ENCODE assay signal across 13 cellular contexts in the genomic region with DNA sequence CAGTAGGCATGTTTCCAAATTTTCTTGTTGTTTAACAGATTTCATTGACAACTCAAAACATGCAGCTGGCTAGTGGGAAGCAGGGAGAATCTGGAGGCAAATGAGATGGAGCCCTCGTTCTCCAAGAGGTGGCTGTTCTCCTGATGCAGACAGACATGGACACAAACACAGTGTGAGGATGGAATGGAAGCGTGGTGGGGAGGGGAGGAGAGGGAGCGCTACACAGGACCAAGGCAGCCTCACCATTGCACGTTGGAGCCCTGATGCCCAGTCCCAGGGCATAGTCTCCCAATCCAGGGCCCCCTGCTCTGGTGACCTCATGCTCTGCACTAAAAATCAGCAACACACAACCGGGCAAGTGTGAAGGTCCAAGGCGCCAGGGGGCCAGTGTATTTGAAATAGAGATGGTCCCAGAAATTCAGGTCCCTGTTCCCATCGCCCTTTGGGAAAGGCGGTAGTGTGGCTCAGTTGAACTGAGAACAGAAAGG. TPM values are rescaled to one million over a fixed set of nuclear protein-coding genes. Genes with fewer than 3 reads are reported as not detected.
DNase-seq lines count a peak whose midpoint lies in the region; ATAC-seq and TF ChIP-seq lines count a peak whose summit lies in the region.
"Had no signal": no experiment of that assay in that cellular context is flagged by ENCODE, and none has a peak within 500 bp of the region (broad histone marks: within the 10 kb centered on the region; RNA-seq: fewer than 3 reads in every experiment).

No MANE protein-coding gene starts in this region.

- H3K27ac Mint-ChIP-seq in activated CD4-positive, alpha-beta memory T cell treated with anti-CD3 and anti-CD28 coated beads for 36 hours = peak overlapping the region; percentile 49
- no peak overlapping the region for H3K27ac Mint-ChIP-seq in activated CD4-positive, alpha-beta memory T cell treated with anti-CD3 and anti-CD28 coated beads, Interleukin-2, amount 10 ng/mL, durations not matched to agents 7 days and 5 days
- H3K27ac Mint-ChIP-seq in activated naive CD8-positive, alpha-beta T cell treated with anti-CD3 and anti-CD28 coated beads, Interleukin-2, amount 50 U/mL, for 24 hours = peak overlapping the region; percentile 78

- 29% methylated on average over 1 of the region's 8 CpGs; no CpG with 5 or more reads in 1 of the 2 experiments for WGBS in IMR-90 (ENCODE audit: extremely low coverage in 2 of 2, insufficient read length in 1 of 2), 2 experiments
- WGBS in trophoblast cell (ENCODE audit: extremely low coverage, insufficient coverage, insufficient read length) = no CpG with 5 or more reads among the region's 8 CpGs

- H3K9ac ChIP-seq in IMR-90 (ENCODE audit: low read depth, low read length) = no peak overlapping the region
- H3K9ac ChIP-seq in trophoblast cell (ENCODE audit: low read length) = no peak overlapping the region

- no peaks in the 10 kb centered on the region for H3K9me1 ChIP-seq in IMR-90 (ENCODE audit: insufficient read depth, low read length)

- no peak overlapping the region for H3K27ac ChIP-seq in IMR-90 (ENCODE audit: insufficient read depth, low read length)
- H3K27ac ChIP-seq in trophoblast cell (ENCODE audit: low read depth, low read length) = no peak overlapping the region

- no peak for DNase-seq in activated CD4-positive, alpha-beta memory T cell treated with anti-CD3 and anti-CD28 coated beads for 36 hours
- no peak for DNase-seq in activated CD4-positive, alpha-beta memory T cell treated with anti-CD3 and anti-CD28 coated beads, Interleukin-2, amount 10 ng/mL, durations not matched to agents 7 days and 5 days
- DNase-seq in IMR-90 (no peak), trophoblast cell (no peak), NCI-H2081 (lab: John Stamatoyannopoulos, UW) (no peak), DMS 273 (lab: John Stamatoyannopoulos, UW; ENCODE audit: unreplicated experiment) (no peak), head of caudate nucleus (no peak)
- no peak for DNase-seq in activated naive CD8-positive, alpha-beta T cell treated with anti-CD3 and anti-CD28 coated beads, Interleukin-2, amount 50 U/mL, for 24 hours
- DNase-seq: activated CD4-positive, CD25-positive, alpha-beta regulatory T cell treated with anti-CD3 and anti-CD28 coated beads, Interleukin-2, amount 50 U/mL, for 72 hours; NCI-H1105 had no signal

- H2BK120ac ChIP-seq in IMR-90 (ENCODE audit: low read depth, low read length) (no peak overlapping the region), trophoblast cell (ENCODE audit: insufficient read depth, low read length, poor library complexity) (no peak overlapping the region)

- no peaks in the 10 kb centered on the region for H3K79me2 ChIP-seq in trophoblast cell (ENCODE audit: control insufficient read depth, insufficient read depth, low read length, poor library complexity)

- H3K18ac ChIP-seq in IMR-90 (ENCODE audit: low read depth, low read length) (no peak overlapping the region), trophoblast cell (ENCODE audit: low read length) (no peak overlapping the region)

- TF ChIP-seq CTCF in IMR-90 (conservative IDR thresholded peaks at IDR 0.05; ENCODE audit: low read depth, low read length) = no peak

- no peaks in the 10 kb centered on the region for H3K36me3 ChIP-seq in IMR-90 (ENCODE audit: control insufficient read depth, insufficient read depth, low read length)
- H3K36me3 ChIP-seq in trophoblast cell (ENCODE audit: control insufficient read depth in 1 of 2, insufficient read depth in 2 of 2, low read length in 2 of 2) = no peaks in the 10 kb centered on the region

- H3K4ac ChIP-seq in IMR-90 (ENCODE audit: low read depth, low read length) (no peak overlapping the region), trophoblast cell (ENCODE audit: low read depth, low read length) (no peak overlapping the region)

- no peaks in the 10 kb centered on the region for H3K9me3 Mint-ChIP-seq in activated CD4-positive, alpha-beta memory T cell treated with anti-CD3 and anti-CD28 coated beads for 36 hours
- H3K9me3 Mint-ChIP-seq in activated CD4-positive, alpha-beta memory T cell treated with anti-CD3 and anti-CD28 coated beads, Interleukin-2, amount 10 ng/mL, durations not matched to agents 7 days and 5 days = no peaks in the 10 kb centered on the region
- no peaks in the 10 kb centered on the region for H3K9me3 Mint-ChIP-seq in activated naive CD8-positive, alpha-beta T cell treated with anti-CD3 and anti-CD28 coated beads, Interleukin-2, amount 50 U/mL, for 24 hours

- no peak overlapping the region for H3K23ac ChIP-seq in IMR-90 (ENCODE audit: low read depth, low read length)
- no peak overlapping the region for H3K23ac ChIP-seq in trophoblast cell (ENCODE audit: low read length)

- no peak overlapping the region for H2BK20ac ChIP-seq in IMR-90 (ENCODE audit: low read depth, low read length)

- H2AFZ ChIP-seq in IMR-90 (replicated peaks; ENCODE audit: low read length, poor library complexity) (no peak overlapping the region), trophoblast cell (ENCODE audit: insufficient read depth, low read length, poor library complexity) (no peak overlapping the region)

- no peak for TF ChIP-seq RAD21 in IMR-90 (IDR thresholded peaks at IDR 0.05; ENCODE audit: low read length)

- CTCF ChIA-PET in activated CD4-positive, alpha-beta memory T cell treated with anti-CD3 and anti-CD28 coated beads for 36 hours (lab: Charles Lee) = interaction anchor here (0.8 to 11.9 kb wide), 10 partner anchors 11 to 1047 kb away, joined by 3 to 172 read pairs (median 5); a partner anchor contains a TSS
- CTCF ChIA-PET in activated CD4-positive, alpha-beta memory T cell treated with anti-CD3 and anti-CD28 coated beads, Interleukin-2, amount 10 ng/mL, durations not matched to agents 7 days and 5 days (lab: Charles Lee) = interaction anchor here (0.7 to 2.8 kb wide), 7 partner anchors 8 to 170 kb away, joined by 3 to 24 read pairs (median 4); a partner anchor contains a TSS
- CTCF ChIA-PET in IMR-90 (lab: Yijun Ruan, JAX) = interaction anchor here (0.6 to 1.9 kb wide), 5 partner anchors 13 to 1033 kb away, joined by 3 to 10 read pairs (median 4); no protein-coding TSS in a partner anchor

- H3K4me1 ChIP-seq in IMR-90 (ENCODE audit: control insufficient read depth, insufficient read depth, low read length) (no peaks in the 10 kb centered on the region; the same call in 1 of the 2 replicates), trophoblast cell (ENCODE audit: control insufficient read depth in 1 of 2, insufficient read depth in 2 of 2, low read length in 2 of 2) (peaks cover 6 to 9% of the 10 kb centered on the region in 2 experiments)

- H3K14ac ChIP-seq in IMR-90 (replicated peaks; ENCODE audit: low read depth, low read length) = no peak overlapping the region
- no peak overlapping the region for H3K14ac ChIP-seq in trophoblast cell (ENCODE audit: low read length)

- H3K36me3 Mint-ChIP-seq in activated CD4-positive, alpha-beta memory T cell treated with anti-CD3 and anti-CD28 coated beads for 36 hours = no peaks in the 10 kb centered on the region
- no peaks in the 10 kb centered on the region for H3K36me3 Mint-ChIP-seq in activated CD4-positive, alpha-beta memory T cell treated with anti-CD3 and anti-CD28 coated beads, Interleukin-2, amount 10 ng/mL, durations not matched to agents 7 days and 5 days (ENCODE audit: low read depth)
- no peaks in the 10 kb centered on the region for H3K36me3 Mint-ChIP-seq in activated naive CD8-positive, alpha-beta T cell treated with anti-CD3 and anti-CD28 coated beads, Interleukin-2, amount 50 U/mL, for 24 hours (ENCODE audit: low read depth)

- H2BK5ac ChIP-seq in IMR-90 (ENCODE audit: low read depth, low read length, poor library complexity, severe bottlenecking) (no peak overlapping the region), trophoblast cell (ENCODE audit: low read depth, low read length, poor library complexity) (no peak overlapping the region)

- no TSS peak for BruUV-seq in IMR-90 (replicated peaks; lab: Mats Ljungman, UMichigan)

- H3K4me3 ChIP-seq in IMR-90 (ENCODE audit: insufficient read depth, low read depth, low read length) (no peak overlapping the region), trophoblast cell (ENCODE audit: low read depth, low read length) (no peak overlapping the region)

- H3K4me2 ChIP-seq in IMR-90 (ENCODE audit: low read depth, low read length) (no peak overlapping the region), trophoblast cell (ENCODE audit: low read length) (no peak overlapping the region)

- H4K91ac ChIP-seq in IMR-90 (ENCODE audit: insufficient read depth, low read depth, low read length) (no peak overlapping the region), trophoblast cell (ENCODE audit: low read depth, low read length) (no peak overlapping the region)

- no peak overlapping the region for H3K56ac ChIP-seq in IMR-90 (ENCODE audit: extremely low read depth, insufficient read depth, low read length)

- no peak for ATAC-seq in IMR-90 (ENCODE audit: low read depth)
- no peak for ATAC-seq in activated naive CD8-positive, alpha-beta T cell treated with anti-CD3 and anti-CD28 coated beads, Interleukin-2, amount 50 U/mL, for 24 hours

- H3K79me1 ChIP-seq in IMR-90 (ENCODE audit: low read depth in 1 of 2, low read length in 2 of 2) (no peaks in the 10 kb centered on the region), trophoblast cell (ENCODE audit: low read length) (peaks cover 7% of the 10 kb centered on the region)

- H2AK9ac ChIP-seq in IMR-90 (replicated peaks; ENCODE audit: low read depth, low read length, poor library complexity) = peak overlapping the region; percentile 6

- no peak overlapping the region for H3K4me3 Mint-ChIP-seq in activated CD4-positive, alpha-beta memory T cell treated with anti-CD3 and anti-CD28 coated beads for 36 hours
- H3K4me3 Mint-ChIP-seq in activated CD4-positive, alpha-beta memory T cell treated with anti-CD3 and anti-CD28 coated beads, Interleukin-2, amount 10 ng/mL, durations not matched to agents 7 days and 5 days = no peak overlapping the region
- H3K4me3 Mint-ChIP-seq in activated naive CD8-positive, alpha-beta T cell treated with anti-CD3 and anti-CD28 coated beads, Interleukin-2, amount 50 U/mL, for 24 hours = no peak overlapping the region

- no peak overlapping the region for H2BK15ac ChIP-seq in IMR-90 (ENCODE audit: low read depth, low read length)

- POLR2A ChIA-PET in activated CD4-positive, alpha-beta memory T cell treated with anti-CD3 and anti-CD28 coated beads for 36 hours (lab: Charles Lee) = interaction anchor here (1.1 to 10.0 kb wide), 4 partner anchors 11 to 54 kb away, joined by 3 to 169 read pairs (median 20); a partner anchor contains a TSS
- POLR2A ChIA-PET in activated CD4-positive, alpha-beta memory T cell treated with anti-CD3 and anti-CD28 coated beads, Interleukin-2, amount 10 ng/mL, durations not matched to agents 7 days and 5 days (lab: Charles Lee) = interaction anchor here (1.3 to 2.5 kb wide), 6 partner anchors 9 to 56 kb away, joined by 4 to 11 read pairs (median 9); a partner anchor contains a TSS
- POLR2A ChIA-PET in IMR-90 (lab: Charles Lee; ENCODE audit: unreplicated experiment) = no interaction called here

- peaks cover 74% of the 10 kb centered on the region for H3K4me1 Mint-ChIP-seq in activated CD4-positive, alpha-beta memory T cell treated with anti-CD3 and anti-CD28 coated beads for 36 hours (ENCODE audit: low read depth)
- peaks cover 61% of the 10 kb centered on the region for H3K4me1 Mint-ChIP-seq in activated CD4-positive, alpha-beta memory T cell treated with anti-CD3 and anti-CD28 coated beads, Interleukin-2, amount 10 ng/mL, durations not matched to agents 7 days and 5 days
- H3K4me1 Mint-ChIP-seq in activated naive CD8-positive, alpha-beta T cell treated with anti-CD3 and anti-CD28 coated beads, Interleukin-2, amount 50 U/mL, for 24 hours = peaks cover 82% of the 10 kb centered on the region

- H3K27me3 ChIP-seq in IMR-90 (ENCODE audit: control insufficient read depth, insufficient read depth, low read length) (peaks cover 61% of the 10 kb centered on the region), trophoblast cell (ENCODE audit: insufficient read depth, low read length) (no peaks in the 10 kb centered on the region)

- intact Hi-C loops in activated CD4-positive, alpha-beta memory T cell treated with anti-CD3 and anti-CD28 coated beads for 36 hours (cut with micrococcal nuclease) = loop anchor here (1.0 kb wide), 1 partner anchor 55 kb away; no protein-coding TSS in a partner anchor
- intact Hi-C loops in IMR-90 (cut with micrococcal nuclease) = loop anchor here (1.0 kb wide), 1 partner anchor 175 kb away; no protein-coding TSS in a partner anchor
- intact Hi-C loops in head of caudate nucleus (cut with DNase I) = no loop called here

- no peaks in the 10 kb centered on the region for H3K9me3 ChIP-seq in IMR-90 (ENCODE audit: control insufficient read depth, insufficient read depth, low read length)
- H3K9me3 ChIP-seq in trophoblast cell (ENCODE audit: insufficient read depth, low read depth, low read length) = no peaks in the 10 kb centered on the region

- no peak overlapping the region for H4K8ac ChIP-seq in IMR-90 (ENCODE audit: low read depth in 2 of 2, low read length in 2 of 2)
- no peak overlapping the region for H4K8ac ChIP-seq in trophoblast cell (ENCODE audit: low read depth, low read length)

- H2AK5ac ChIP-seq in IMR-90 (ENCODE audit: low read depth, low read length) (no peak overlapping the region), trophoblast cell (ENCODE audit: low read length) (peak overlapping the region; percentile 7)

- no peak overlapping the region for H4K5ac ChIP-seq in IMR-90 (ENCODE audit: low read depth, low read length)

- in situ Hi-C loops in IMR-90 (cut with MboI; ENCODE audit: low sequenced_read_pairs) = loop anchor here (5.0 kb wide), 1 partner anchor 176 kb away; no protein-coding TSS in a partner anchor

- H4K12ac ChIP-seq in trophoblast cell (ENCODE audit: low read depth, low read length) = no peak overlapping the region

- no peaks in the 10 kb centered on the region for H4K20me1 ChIP-seq in IMR-90 (ENCODE audit: insufficient read depth, low read length)

- no peak overlapping the region for H2BK12ac ChIP-seq in trophoblast cell (ENCODE audit: low read length)

- dilution Hi-C loops in IMR-90 (cut with HindIII; ENCODE audit: low sequenced_read_pairs, unreplicated experiment) = no loop called here

- no peaks in the 10 kb centered on the region for H3K27me3 Mint-ChIP-seq in activated CD4-positive, alpha-beta memory T cell treated with anti-CD3 and anti-CD28 coated beads for 36 hours
- peaks cover 3% of the 10 kb centered on the region for H3K27me3 Mint-ChIP-seq in activated CD4-positive, alpha-beta memory T cell treated with anti-CD3 and anti-CD28 coated beads, Interleukin-2, amount 10 ng/mL, durations not matched to agents 7 days and 5 days
- H3K27me3 Mint-ChIP-seq in activated naive CD8-positive, alpha-beta T cell treated with anti-CD3 and anti-CD28 coated beads, Interleukin-2, amount 50 U/mL, for 24 hours = no peaks in the 10 kb centered on the region

- no peak for TF ChIP-seq POLR2A in IMR-90 (IDR thresholded peaks at IDR 0.05; ENCODE audit: low read depth, low read length)

RNA-seq across cellular contexts. Expression of a gene that starts 31.6 kb away (rescaled TPM):
- total RNA-seq in activated CD4-positive, alpha-beta memory T cell treated with anti-CD3 and anti-CD28 coated beads for 36 hours = 100 to 1,000 TPM; 103 to 104 TPM
- 100 to 1,000 TPM in 1 of 2 experiments, 10 to 100 TPM in 1; 96.7 to 102 TPM for total RNA-seq in activated CD4-positive, alpha-beta memory T cell treated with anti-CD3 and anti-CD28 coated beads, Interleukin-2, amount 10 ng/mL, durations not matched to agents 7 days and 5 days
- total RNA-seq in IMR-90 (2012; rRNA removed) = 119 and 169 TPM in 2 replicates
- polyA plus RNA-seq in IMR-90 (2012; rRNA removed) = 62.4 and 66.2 TPM in 2 replicates
- 11.6 and 18.1 TPM in 2 replicates for polyA plus RNA-seq in IMR-90 (2012; cell fraction: cytosol; rRNA removed)
- 4.9 and 36.3 TPM in 2 replicates for polyA plus RNA-seq in IMR-90 (2012; cell fraction: nucleus; rRNA removed; ENCODE audit: low replicate concordance)
- 112 and 118 TPM in 2 replicates for polyA plus RNA-seq in trophoblast cell (2013)

RNA-seq across cellular contexts. Expression of a gene that starts 48.9 kb away (rescaled TPM):
- not detected for total RNA-seq in activated CD4-positive, alpha-beta memory T cell treated with anti-CD3 and anti-CD28 coated beads for 36 hours
- total RNA-seq in activated CD4-positive, alpha-beta memory T cell treated with anti-CD3 and anti-CD28 coated beads, Interleukin-2, amount 10 ng/mL, durations not matched to agents 7 days and 5 days = not detected
- total RNA-seq in IMR-90 (2012; rRNA removed) = not detected in 2 replicates
- not detected in 2 replicates for polyA plus RNA-seq in IMR-90 (2012; rRNA removed)
- not detected in 2 replicates for polyA plus RNA-seq in IMR-90 (2012; cell fraction: cytosol; rRNA removed)
- not detected in 2 replicates for polyA plus RNA-seq in IMR-90 (2012; cell fraction: nucleus; rRNA removed; ENCODE audit: low replicate concordance)
- 0.08 and 0.10 TPM in 2 replicates for polyA plus RNA-seq in trophoblast cell (2013)
- total RNA-seq: chondrocyte; Right ventricle myocardium superior; T-helper 2 cell treated with Interferon-gamma antibody and Interleukin-4, amounts not matched to agents 100 ng/mL and 5 ng/mL, for 36 hours had no signal

RNA-seq across cellular contexts. Expression of a gene that starts 50.8 kb away (rescaled TPM):
- total RNA-seq in activated CD4-positive, alpha-beta memory T cell treated with anti-CD3 and anti-CD28 coated beads for 36 hours = 100 to 1,000 TPM; 137 to 145 TPM
- total RNA-seq in activated CD4-positive, alpha-beta memory T cell treated with anti-CD3 and anti-CD28 coated beads, Interleukin-2, amount 10 ng/mL, durations not matched to agents 7 days and 5 days = 10 to 100 TPM; 43.3 to 44.6 TPM
- 0.28 and 0.36 TPM in 2 replicates for total RNA-seq in IMR-90 (2012; rRNA removed)
- polyA plus RNA-seq in IMR-90 (2012; rRNA removed) = 0.14 and 0.22 TPM in 2 replicates
- 0.16 TPM in 1 of 2 replicates, not detected in the other for polyA plus RNA-seq in IMR-90 (2012; cell fraction: cytosol; rRNA removed)
- polyA plus RNA-seq in IMR-90 (2012; cell fraction: nucleus; rRNA removed; ENCODE audit: low replicate concordance) = 0.23 and 0.39 TPM in 2 replicates
- 217 and 236 TPM in 2 replicates for polyA plus RNA-seq in trophoblast cell (2013)
- total RNA-seq: chondrocyte, Right ventricle myocardium superior had no signal

Comparison
In these comparisons a context has a peak if more than half of its experiments do, and no peak if none do; other contexts are left out.
1. RNA of a gene that starts 50.8 kb away (total RNA-seq): 137 to 145 TPM in activated CD4-positive, alpha-beta memory T cell treated with anti-CD3 and anti-CD28 coated beads for 36 hours and 43.3 to 44.6 TPM in activated CD4-positive, alpha-beta memory T cell treated with anti-CD3 and anti-CD28 coated beads, Interleukin-2, amount 10 ng/mL, durations not matched to agents 7 days and 5 days; 0.28 to 0.36 TPM in IMR-90; every median in the first group is over 10 times any median in the second.